ENCODE assay signal across 1 cellular context in the genomic region with DNA sequence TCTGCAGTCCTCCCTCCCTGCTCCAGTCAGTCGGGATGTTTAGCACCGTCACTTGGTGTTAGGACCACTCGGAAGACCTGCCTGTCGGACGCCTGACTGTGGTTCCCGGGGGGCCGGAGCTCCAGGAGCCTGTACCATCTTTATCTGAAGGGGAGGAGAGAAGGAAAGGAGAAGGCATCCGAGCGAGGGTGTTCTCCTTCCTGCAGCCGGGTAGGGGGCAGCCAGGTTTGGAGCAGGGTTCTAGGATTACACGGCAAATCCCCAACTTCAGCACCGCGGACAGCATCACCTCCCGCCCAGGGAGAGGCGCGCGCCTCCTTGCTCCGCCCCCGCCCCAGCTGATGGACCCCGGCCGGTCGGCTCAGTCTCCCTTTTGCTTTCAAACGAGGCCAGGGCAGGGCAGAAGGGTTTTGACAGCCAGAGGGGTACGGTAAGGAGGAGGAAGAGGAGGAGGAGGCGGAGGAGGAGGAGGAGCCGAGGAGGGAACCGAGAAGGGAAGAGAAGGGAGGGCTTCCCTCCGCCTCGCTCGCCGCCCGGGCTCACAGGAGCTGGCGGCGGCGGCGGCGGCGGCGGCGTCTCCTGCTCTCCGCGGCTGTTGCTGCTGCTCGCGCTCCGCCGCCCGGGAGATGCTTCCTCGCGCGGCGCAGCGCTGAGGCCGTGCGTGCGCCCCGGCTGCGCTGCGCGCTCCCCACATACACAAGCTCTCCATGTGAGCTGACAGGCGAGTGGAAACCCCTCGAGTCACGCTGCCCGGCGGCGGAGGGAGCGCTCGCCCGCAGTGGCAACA.
A peak's percentile ranks its signal among the peaks of the same experiment; 100 is the strongest.
TF ChIP-seq lines count a peak whose summit lies in the region.

No MANE protein-coding gene starts in this region.

TF ChIP-seq in H1, 55 proteins besides CTCF, POLR2A, EP300 and RAD21:
- TF ChIP-seq RXRA (IDR thresholded peaks at IDR 0.05; ENCODE audit: insufficient read depth, low read depth, low read length) (no peak), JUND (IDR thresholded peaks at IDR 0.05; ENCODE audit: low read length) (peak; percentile 39; the same call in 1 of the 2 replicates), POU5F1 (IDR thresholded peaks at IDR 0.05; ENCODE audit: low read depth, low read length) (no peak), SP4 (IDR thresholded peaks at IDR 0.05; ENCODE audit: low read length) (no peak; the same call in 1 of the 2 replicates), E2F6 (IDR thresholded peaks at IDR 0.05) (no peak), YY1 (IDR thresholded peaks at IDR 0.05; ENCODE audit: low read depth, low read length) (peak; percentile 74; the same call in 1 of the 2 replicates), HDAC2 (IDR thresholded peaks at IDR 0.05; ENCODE audit: borderline replicate concordance in 1 of 2, low read depth in 2 of 2, low read length in 2 of 2) (peak; percentile 77 to 92; a peak in 2 of 4 replicates), SUZ12 (IDR thresholded peaks at IDR 0.05; ENCODE audit: low read length) (no peak), RBBP5 (IDR thresholded peaks at IDR 0.05; ENCODE audit: borderline replicate concordance, low read depth, low read length) (0 out of 2 replicates have a peak, but pooled peaks have one; percentile 50), ATF3 (IDR thresholded peaks at IDR 0.05; ENCODE audit: insufficient read depth, low read depth, low read length) (no peak), MAFK (IDR thresholded peaks at IDR 0.05; ENCODE audit: low read depth, low read length) (no peak; the same call in 1 of the 2 replicates), RNF2 (IDR thresholded peaks at IDR 0.05; ENCODE audit: borderline replicate concordance, low read depth, low read length, missing control alignments, poor library complexity, severe bottlenecking) (no peak), SIRT6 (IDR thresholded peaks at IDR 0.05; ENCODE audit: low read length) (no peak), SP1 (IDR thresholded peaks at IDR 0.05; ENCODE audit: low read depth, low read length) (peak; percentile 57; the same call in 1 of the 2 replicates), RFX5 (IDR thresholded peaks at IDR 0.05; ENCODE audit: borderline replicate concordance, low read depth, low read length) (no peak), CHD1 (IDR thresholded peaks at IDR 0.05; ENCODE audit: low read depth, low read length) (no peak), MAX (IDR thresholded peaks at IDR 0.05) (peak; percentile 64), TBP (IDR thresholded peaks at IDR 0.05; ENCODE audit: low read depth, low read length) (no peak), CBX8 (IDR thresholded peaks at IDR 0.05; ENCODE audit: borderline replicate concordance, low read depth, low read length) (no peak), USF2 (IDR thresholded peaks at IDR 0.05; ENCODE audit: low read length) (no peak), TAF7 (optimal IDR thresholded peaks at IDR 0.05; ENCODE audit: borderline replicate concordance, low read depth, low read length) (peak; percentile 72), BCL11A (IDR thresholded peaks at IDR 0.05; ENCODE audit: low read depth in 2 of 2, low read length in 2 of 2) (no peak), SIN3A (conservative IDR thresholded peaks at IDR 0.05 in 1 of 2, IDR thresholded peaks at IDR 0.05 in 1 of 2; ENCODE audit: low read depth in 1 of 2, low read length in 2 of 2) (peak; percentile 98 to 99), EGR1 (IDR thresholded peaks at IDR 0.05; ENCODE audit: borderline replicate concordance, low read depth, low read length) (peak; percentile 96), KDM4A (IDR thresholded peaks at IDR 0.05; ENCODE audit: low read depth, low read length, severe bottlenecking) (no peak), CBX5 (IDR thresholded peaks at IDR 0.05; ENCODE audit: low read depth, low read length) (no peak), CHD2 (IDR thresholded peaks at IDR 0.05; ENCODE audit: low read length) (no peak), FOSL1 (IDR thresholded peaks at IDR 0.05; ENCODE audit: insufficient read depth, low read depth, low read length) (peak; percentile 72), JUN (IDR thresholded peaks at IDR 0.05; ENCODE audit: low read depth, low read length) (no peak), TAF1 (IDR thresholded peaks at IDR 0.05; ENCODE audit: low read depth, low read length) (peak; percentile 23; the same call in 1 of the 2 replicates), KDM5A (IDR thresholded peaks at IDR 0.05; ENCODE audit: low read length) (no peak), ASH2L (IDR thresholded peaks at IDR 0.05; ENCODE audit: low read length) (no peak), SIX5 (IDR thresholded peaks at IDR 0.05; ENCODE audit: low read depth, low read length) (peak; percentile 18; the same call in 1 of the 2 replicates), NANOG (IDR thresholded peaks at IDR 0.05; ENCODE audit: insufficient read depth, low read depth, low read length, poor library complexity, severe bottlenecking) (no peak), SP2 (IDR thresholded peaks at IDR 0.05; ENCODE audit: low read length) (no peak), CTBP2 (IDR thresholded peaks at IDR 0.05; ENCODE audit: borderline replicate concordance, insufficient read depth, insufficient read length, low read length) (no peak), BRCA1 (IDR thresholded peaks at IDR 0.05; ENCODE audit: low read depth, low read length) (no peak), PHF8 (conservative IDR thresholded peaks at IDR 0.05; ENCODE audit: low read depth, low read length) (no peak), SAP30 (IDR thresholded peaks at IDR 0.05; ENCODE audit: insufficient read depth, insufficient replicate concordance, low read length) (no peak), EZH2 (IDR thresholded peaks at IDR 0.05; ENCODE audit: low read depth, low read length, severe bottlenecking) (no peak), ZNF274 (IDR thresholded peaks at IDR 0.05; ENCODE audit: borderline replicate concordance, extremely low read depth, low read length) (no peak), POLR2AphosphoS5 (IDR thresholded peaks at IDR 0.05; ENCODE audit: low read depth, low read length) (no peak), HDAC6 (IDR thresholded peaks at IDR 0.05; ENCODE audit: low read depth, low read length) (no peak), KDM1A (IDR thresholded peaks at IDR 0.05; ENCODE audit: borderline replicate concordance, low read length) (0 out of 2 replicates have a peak, but pooled peaks have one; percentile 9), BACH1 (IDR thresholded peaks at IDR 0.05; ENCODE audit: low read length) (no peak), SRF (IDR thresholded peaks at IDR 0.05; ENCODE audit: low read depth, low read length) (no peak), TCF12 (IDR thresholded peaks at IDR 0.05; ENCODE audit: low read depth, low read length) (no peak), CEBPB (IDR thresholded peaks at IDR 0.05; ENCODE audit: low read depth, low read length) (no peak), CREB1 (IDR thresholded peaks at IDR 0.05) (peak; percentile 56), GTF2F1 (IDR thresholded peaks at IDR 0.05; ENCODE audit: borderline replicate concordance, low read depth, low read length) (no peak), CHD7 (IDR thresholded peaks at IDR 0.05; ENCODE audit: insufficient replicate concordance, low read length) (no peak), NRF1 (IDR thresholded peaks at IDR 0.05; ENCODE audit: low read depth, low read length) (no peak), TEAD4 (IDR thresholded peaks at IDR 0.05; ENCODE audit: low read depth, low read length) (0 out of 2 replicates have a peak, but pooled peaks have one; percentile 27), GABPA (IDR thresholded peaks at IDR 0.05; ENCODE audit: borderline replicate concordance, insufficient read depth, low read length) (no peak)
- TF ChIP-seq, protein P1, sequence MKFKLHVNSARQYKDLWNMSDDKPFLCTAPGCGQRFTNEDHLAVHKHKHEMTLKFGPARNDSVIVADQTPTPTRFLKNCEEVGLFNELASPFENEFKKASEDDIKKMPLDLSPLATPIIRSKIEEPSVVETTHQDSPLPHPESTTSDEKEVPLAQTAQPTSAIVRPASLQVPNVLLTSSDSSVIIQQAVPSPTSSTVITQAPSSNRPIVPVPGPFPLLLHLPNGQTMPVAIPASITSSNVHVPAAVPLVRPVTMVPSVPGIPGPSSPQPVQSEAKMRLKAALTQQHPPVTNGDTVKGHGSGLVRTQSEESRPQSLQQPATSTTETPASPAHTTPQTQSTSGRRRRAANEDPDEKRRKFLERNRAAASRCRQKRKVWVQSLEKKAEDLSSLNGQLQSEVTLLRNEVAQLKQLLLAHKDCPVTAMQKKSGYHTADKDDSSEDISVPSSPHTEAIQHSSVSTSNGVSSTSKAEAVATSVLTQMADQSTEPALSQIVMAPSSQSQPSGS (IDR thresholded peaks at IDR 0.05; ENCODE audit: low read length) = peak; percentile 34; the same call in 1 of the 2 replicates
